Comparison of ENCODE assay signal across 8 cellular contexts in the genomic region with DNA sequence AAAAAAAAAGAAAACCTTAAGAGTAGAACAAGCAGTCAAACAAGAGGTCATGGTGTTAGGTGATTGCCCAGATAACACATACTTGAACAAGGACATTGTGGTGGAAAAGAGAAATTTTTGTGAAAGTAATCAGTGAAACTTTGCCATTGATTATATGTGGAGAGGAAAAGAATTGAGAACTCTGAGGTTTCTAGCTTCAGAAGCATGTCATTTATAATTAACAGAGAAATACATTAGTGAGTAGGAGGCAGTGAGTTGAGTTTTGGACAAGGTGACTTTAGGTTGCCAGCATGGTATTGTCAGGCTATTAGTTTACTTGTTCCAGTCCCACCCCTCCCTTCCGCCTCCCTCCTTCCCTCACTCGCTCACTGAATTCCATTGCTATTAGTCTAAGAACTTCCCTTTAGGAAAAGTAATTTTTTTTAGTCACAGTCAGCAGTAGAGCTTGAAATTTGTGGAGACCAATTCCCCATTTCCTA. TPM values are rescaled to one million over a fixed set of nuclear protein-coding genes. Genes with fewer than 3 reads are reported as not detected.
DNase-seq lines count a peak whose midpoint lies in the region; ATAC-seq and TF ChIP-seq lines count a peak whose summit lies in the region.

No MANE protein-coding gene starts in this region.

- H2AK5ac ChIP-seq in mesenchymal stem cell (ENCODE audit: low read length, severe bottlenecking) = no peak overlapping the region

- H3K4me2 ChIP-seq in mesenchymal stem cell (ENCODE audit: low read length, poor library complexity, severe bottlenecking) = no peak overlapping the region

- H3K9me3 ChIP-seq in adipocyte (ENCODE audit: control insufficient read depth, low read length) (no peaks in the 10 kb centered on the region), mesenchymal stem cell (ENCODE audit: control insufficient read depth, low read length) (no peaks in the 10 kb centered on the region), right atrium auricular region (no peaks in the 10 kb centered on the region), BE2C (no peaks in the 10 kb centered on the region)

- H3K27me3 Mint-ChIP-seq in Calu3 (ENCODE audit: unreplicated experiment) = no peaks in the 10 kb centered on the region

- no peak overlapping the region for H3K14ac ChIP-seq in mesenchymal stem cell (ENCODE audit: low read length in 2 of 2)

- H2AFZ ChIP-seq in mesenchymal stem cell (ENCODE audit: low read depth, low read length) = no peak overlapping the region

- DNase-seq in Calu3 = peak; percentile 41
- peak; percentile 85 for DNase-seq in adipocyte (ENCODE audit: low read depth)
- peak; percentile 80 for DNase-seq in mesenchymal stem cell
- no peak for DNase-seq in activated CD8-positive, alpha-beta memory T cell treated with anti-CD3 and anti-CD28 coated beads, Interleukin-2, amount 50 U/mL, for 4 hours
- no peak for DNase-seq in right atrium auricular region (ENCODE audit: low spot score)
- no peak for DNase-seq in NCI-H510A (lab: John Stamatoyannopoulos, UW)
- DNase-seq in BE2C = no peak

- no peak overlapping the region for H4K8ac ChIP-seq in mesenchymal stem cell (ENCODE audit: low read length)

- H3K79me1 ChIP-seq in mesenchymal stem cell (replicated peaks; ENCODE audit: low read length, poor library complexity, severe bottlenecking) = no peaks in the 10 kb centered on the region

- H3K9me3 Mint-ChIP-seq in Calu3 (ENCODE audit: low read depth, unreplicated experiment) = no peaks in the 10 kb centered on the region

- H2BK15ac ChIP-seq in mesenchymal stem cell (ENCODE audit: low read depth, poor library complexity, severe bottlenecking) = no peak overlapping the region

- WGBS in mesenchymal stem cell = no CpG with 5 or more reads among the region's 2 CpGs

- H3K18ac ChIP-seq in mesenchymal stem cell (ENCODE audit: low read depth in 1 of 2, low read length in 2 of 2) = no peak overlapping the region

- TF ChIP-seq CTCF in Calu3 (IDR thresholded peaks at IDR 0.05; ENCODE audit: unreplicated experiment) = no peak
- no peak for TF ChIP-seq CTCF in right atrium auricular region (IDR thresholded peaks at IDR 0.05)
- TF ChIP-seq CTCF in BE2C (IDR thresholded peaks at IDR 0.05; ENCODE audit: low read depth, low read length) = no peak

- intact Hi-C loops in Calu3 (cut with micrococcal nuclease; ENCODE audit: unreplicated experiment) = loop anchor here (5.0 to 10.0 kb wide), 2 partner anchors 73 to 250 kb away; no protein-coding TSS in a partner anchor

- no peak overlapping the region for H3K9ac ChIP-seq in adipocyte (ENCODE audit: low read length)
- H3K9ac ChIP-seq in mesenchymal stem cell (ENCODE audit: low read length) = peak overlapping the region; percentile 11

- CTCF ChIA-PET in Calu3 (lab: Charles Lee) = interaction anchor here (0.7 kb wide), 1 partner anchor 975 kb away, joined by 3 read pairs; no protein-coding TSS in a partner anchor

- H3K36me3 Mint-ChIP-seq in Calu3 (ENCODE audit: insufficient read depth, unreplicated experiment) = no peaks in the 10 kb centered on the region

- H2BK12ac ChIP-seq in mesenchymal stem cell (ENCODE audit: low read length in 2 of 2) = no peak overlapping the region

- no peak overlapping the region for H3K4ac ChIP-seq in mesenchymal stem cell (ENCODE audit: low read depth in 1 of 2, low read length in 2 of 2)

- H3K4me1 ChIP-seq in adipocyte (ENCODE audit: control insufficient read depth, insufficient read depth, low read length) = peaks cover 73% of the 10 kb centered on the region
- peaks cover 6% of the 10 kb centered on the region for H3K4me1 ChIP-seq in mesenchymal stem cell (ENCODE audit: control insufficient read depth, insufficient read depth, low read depth, low read length)
- peaks cover 0 to 67% of the 10 kb centered on the region in 2 donors for H3K4me1 ChIP-seq in right atrium auricular region
- H3K4me1 ChIP-seq in BE2C = no peaks in the 10 kb centered on the region

- H3K36me3 ChIP-seq in adipocyte (ENCODE audit: control insufficient read depth, insufficient read depth, low read length, severe bottlenecking) (no peaks in the 10 kb centered on the region), mesenchymal stem cell (ENCODE audit: control insufficient read depth in 1 of 2, insufficient read depth in 2 of 2, low read depth in 1 of 2, low read length in 2 of 2) (no peaks in the 10 kb centered on the region), right atrium auricular region (no peaks in the 10 kb centered on the region), BE2C (no peaks in the 10 kb centered on the region; the same call in 1 of the 2 replicates)

- ATAC-seq in HG02798 (IDR thresholded peaks at IDR 0.05; ENCODE audit: poor library complexity, unreplicated experiment) = peak; percentile 46

- H3K4me3 Mint-ChIP-seq in Calu3 (ENCODE audit: low read depth, unreplicated experiment) = no peak overlapping the region

- H3K4me3 ChIP-seq in adipocyte (ENCODE audit: low read length) (peak overlapping the region; percentile 11), mesenchymal stem cell (ENCODE audit: insufficient read depth in 1 of 2, low read depth in 1 of 2, low read length in 2 of 2) (no peak overlapping the region), right atrium auricular region (no peak overlapping the region), BE2C (ENCODE audit: low read depth, low read length) (no peak overlapping the region)

- no peak overlapping the region for H2BK120ac ChIP-seq in mesenchymal stem cell (ENCODE audit: low read depth, low read length)

- no TSS peak for BruUV-seq in Calu3 (replicated peaks; lab: Mats Ljungman, UMichigan)

- no peak overlapping the region for H3K23ac ChIP-seq in mesenchymal stem cell (ENCODE audit: low read length in 2 of 2)

- no peaks in the 10 kb centered on the region for H3K27me3 ChIP-seq in adipocyte (replicated peaks; ENCODE audit: control insufficient read depth, insufficient read depth, low read length)
- H3K27me3 ChIP-seq in mesenchymal stem cell (ENCODE audit: control insufficient read depth in 1 of 2, insufficient read depth in 1 of 2, low read length in 2 of 2) = no peaks in the 10 kb centered on the region
- no peaks in the 10 kb centered on the region for H3K27me3 ChIP-seq in right atrium auricular region
- no peaks in the 10 kb centered on the region for H3K27me3 ChIP-seq in BE2C

- peak overlapping the region; percentile 84 for H3K27ac Mint-ChIP-seq in Calu3 (ENCODE audit: unreplicated experiment)

- H4K91ac ChIP-seq in mesenchymal stem cell (ENCODE audit: low read length) = no peak overlapping the region

- H3K27ac ChIP-seq in mesenchymal stem cell (ENCODE audit: low read length, poor library complexity, severe bottlenecking) (peak overlapping the region; percentile 66), right atrium auricular region (peak overlapping the region in 1 of 2 donors; percentile 13)

- peaks cover 72% of the 10 kb centered on the region for H3K4me1 Mint-ChIP-seq in Calu3 (ENCODE audit: low read depth, unreplicated experiment)

- no peak overlapping the region for H2BK5ac ChIP-seq in mesenchymal stem cell (ENCODE audit: low read depth, low read length, poor library complexity, severe bottlenecking)

RNA-seq across cellular contexts. Expression of a gene that starts 17.2 kb away (rescaled TPM):
- total RNA-seq in Calu3 (2022) = 35.7 and 38.1 TPM in 2 replicates
- 46.0 TPM for polyA plus RNA-seq in mesenchymal stem cell (2013, experiment 1 of 2)
- 46.8 TPM for polyA plus RNA-seq in mesenchymal stem cell (2013, experiment 2 of 2)
- total RNA-seq in right atrium auricular region = 10 to 100 TPM; 51.8 to 58.5 TPM
- polyA plus RNA-seq in BE2C (2012; ENCODE audit: insufficient read depth, insufficient read length, low read depth) = 30.2 TPM

Comparison
In these comparisons a context has a peak if more than half of its experiments do, and no peak if none do; other contexts are left out.
1. DNase-seq: peak in Calu3 (single experiment), adipocyte (single experiment) and mesenchymal stem cell (single experiment); none in activated CD8-positive, alpha-beta memory T cell treated with anti-CD3 and anti-CD28 coated beads, Interleukin-2, amount 50 U/mL, for 4 hours (single experiment), right atrium auricular region (single experiment), NCI-H510A (single experiment) and BE2C (single experiment).